13 cellular contexts compared by ENCODE assay signal in genomic region chr11:637593-638507, GRCh38. TPM values are rescaled to one million over a fixed set of nuclear protein-coding genes. Genes with fewer than 3 reads are reported as not detected.
DNase-seq lines count a peak whose midpoint lies in the region; ATAC-seq and TF ChIP-seq lines count a peak whose summit lies in the region.
"Had no signal": no experiment of that assay in that cellular context is flagged by ENCODE, and none has a peak within 500 bp of the region (broad histone marks: within the 10 kb centered on the region; RNA-seq: fewer than 3 reads in every experiment).

No MANE protein-coding gene starts in this region.

- no peaks in the 10 kb centered on the region for H3K79me2 ChIP-seq in smooth muscle cell (ENCODE audit: low read depth)

- H3K9me3 Mint-ChIP-seq in activated CD4-positive, alpha-beta T cell treated with anti-CD3 and anti-CD28 coated beads, Interleukin-2, amount 10 ng/mL, durations not matched to agents 24 days and 14 days: no peaks in the 10 kb centered on the region
- H3K9me3 Mint-ChIP-seq in activated T-helper 17 cell treated with anti-CD3 and anti-CD28 coated beads, Interleukin-2, amount 50 U/mL, for 72 hours: no peaks in the 10 kb centered on the region

- H3F3A ChIP-seq in smooth muscle cell (ENCODE audit: low read depth): peaks cover 7% of the 10 kb centered on the region

- peaks cover 91% of the 10 kb centered on the region for H4K20me1 ChIP-seq in smooth muscle cell (ENCODE audit: low read depth)

- peak overlapping the region; percentile 77 for H3K4me2 ChIP-seq in smooth muscle cell

- no peak for DNase-seq in activated CD4-positive, alpha-beta T cell treated with anti-CD3 and anti-CD28 coated beads, Interleukin-2, amount 10 ng/mL, durations not matched to agents 24 days and 14 days
- DNase-seq in activated CD4-positive, alpha-beta T cell treated with anti-CD3 and anti-CD28 coated beads, Interleukin-2, amount 50 U/mL, for 48 hours: no peak
- DNase-seq in smooth muscle cell (lab: John Stamatoyannopoulos, UW; ENCODE audit: unreplicated experiment) (no peak), activated gamma-delta T cell (lab: John Stamatoyannopoulos, UW) (no peak)
- DNase-seq: ACHN; effector CD8-positive, alpha-beta T cell; NCI-H2081 treated with DMSO at 0.1 percent for 48 hours had no signal

- ATAC-seq in activated T-helper 17 cell treated with anti-CD3 and anti-CD28 coated beads, Interleukin-2, amount 50 U/mL, for 72 hours (replicated peaks): no peak
- ATAC-seq in GM19351 (IDR thresholded peaks at IDR 0.05; ENCODE audit: unreplicated experiment): no peak
- ATAC-seq in HG03175 (IDR thresholded peaks at IDR 0.05; ENCODE audit: unreplicated experiment): no peak

- H3K36me3 Mint-ChIP-seq in activated CD4-positive, alpha-beta T cell treated with anti-CD3 and anti-CD28 coated beads, Interleukin-2, amount 10 ng/mL, durations not matched to agents 24 days and 14 days (ENCODE audit: low read depth): peaks cover 7% of the 10 kb centered on the region
- peaks cover 10% of the 10 kb centered on the region for H3K36me3 Mint-ChIP-seq in activated T-helper 17 cell treated with anti-CD3 and anti-CD28 coated beads, Interleukin-2, amount 50 U/mL, for 72 hours (ENCODE audit: low read depth)

- H3K9ac ChIP-seq in iPS-18a (ENCODE audit: low read length) (peak overlapping the region; percentile 61), smooth muscle cell (ENCODE audit: low read depth) (peak overlapping the region; percentile 53)

- no peak overlapping the region for H2AFZ ChIP-seq in smooth muscle cell (ENCODE audit: low read depth)

- intact Hi-C loops in activated CD4-positive, alpha-beta T cell treated with anti-CD3 and anti-CD28 coated beads, Interleukin-2, amount 10 ng/mL, durations not matched to agents 24 days and 14 days (cut with micrococcal nuclease): no loop called here

- H3K4me3 ChIP-seq in iPS-18a (ENCODE audit: low read length) (peak overlapping the region; percentile 54), smooth muscle cell (peak overlapping the region; percentile 19)

- H3K4me3 Mint-ChIP-seq in activated CD4-positive, alpha-beta T cell treated with anti-CD3 and anti-CD28 coated beads, Interleukin-2, amount 10 ng/mL, durations not matched to agents 24 days and 14 days: peak overlapping the region; percentile 49
- peak overlapping the region; percentile 41 for H3K4me3 Mint-ChIP-seq in activated T-helper 17 cell treated with anti-CD3 and anti-CD28 coated beads, Interleukin-2, amount 50 U/mL, for 72 hours

- WGBS in smooth muscle cell (ENCODE audit: low lambda C conversion rate): 15% methylated on average over 52 of the region's 53 CpGs

- no peak for TF ChIP-seq CTCF in smooth muscle cell (IDR thresholded peaks at IDR 0.05; ENCODE audit: borderline replicate concordance, insufficient read depth, poor library complexity, severe bottlenecking)

- H3K4me1 ChIP-seq in iPS-18a (ENCODE audit: control insufficient read depth, low read depth, low read length) (peaks cover 8% of the 10 kb centered on the region), smooth muscle cell (ENCODE audit: low read depth) (peaks cover 23% of the 10 kb centered on the region)

- H3K4me1 Mint-ChIP-seq in activated CD4-positive, alpha-beta T cell treated with anti-CD3 and anti-CD28 coated beads, Interleukin-2, amount 10 ng/mL, durations not matched to agents 24 days and 14 days: peaks cover 10% of the 10 kb centered on the region
- no peaks in the 10 kb centered on the region for H3K4me1 Mint-ChIP-seq in activated T-helper 17 cell treated with anti-CD3 and anti-CD28 coated beads, Interleukin-2, amount 50 U/mL, for 72 hours

- peaks cover 66% of the 10 kb centered on the region for H3K27me3 ChIP-seq in iPS-18a (ENCODE audit: control insufficient read depth, insufficient read depth, low read length)
- peaks cover 21% of the 10 kb centered on the region for H3K27me3 ChIP-seq in smooth muscle cell (ENCODE audit: low read depth)

- peak overlapping the region; percentile 51 for H3K27ac Mint-ChIP-seq in activated CD4-positive, alpha-beta T cell treated with anti-CD3 and anti-CD28 coated beads, Interleukin-2, amount 10 ng/mL, durations not matched to agents 24 days and 14 days
- no peak overlapping the region for H3K27ac Mint-ChIP-seq in activated T-helper 17 cell treated with anti-CD3 and anti-CD28 coated beads, Interleukin-2, amount 50 U/mL, for 72 hours

- H3K36me3 ChIP-seq in iPS-18a (ENCODE audit: control insufficient read depth, low read depth, low read length): no peaks in the 10 kb centered on the region
- no peaks in the 10 kb centered on the region for H3K36me3 ChIP-seq in smooth muscle cell (ENCODE audit: low read depth)

- peaks cover 27% of the 10 kb centered on the region for H3K27me3 Mint-ChIP-seq in activated CD4-positive, alpha-beta T cell treated with anti-CD3 and anti-CD28 coated beads, Interleukin-2, amount 10 ng/mL, durations not matched to agents 24 days and 14 days
- peaks cover 8% of the 10 kb centered on the region for H3K27me3 Mint-ChIP-seq in activated T-helper 17 cell treated with anti-CD3 and anti-CD28 coated beads, Interleukin-2, amount 50 U/mL, for 72 hours

- no peaks in the 10 kb centered on the region for H3K9me3 ChIP-seq in iPS-18a (ENCODE audit: control insufficient read depth, low read depth, low read length)
- no peaks in the 10 kb centered on the region for H3K9me3 ChIP-seq in smooth muscle cell (replicated peaks; ENCODE audit: low read depth)
- H3K9me3 ChIP-seq: left lung had no signal

- H3K27ac ChIP-seq in iPS-18a (ENCODE audit: low read length): no peak overlapping the region
- peak overlapping the region; percentile 85 for H3K27ac ChIP-seq in smooth muscle cell (ENCODE audit: low read depth)
- H3K27ac ChIP-seq: left lung had no signal

RNA-seq across cellular contexts. Expression of gene DRD4, which starts 0.8 kb away (rescaled TPM):
- total RNA-seq in activated CD4-positive, alpha-beta T cell treated with anti-CD3 and anti-CD28 coated beads, Interleukin-2, amount 10 ng/mL, durations not matched to agents 24 days and 14 days: 0.14 and 0.28 TPM in 2 replicates
- total RNA-seq in activated T-helper 17 cell treated with anti-CD3 and anti-CD28 coated beads, Interleukin-2, amount 50 U/mL, for 72 hours: 1 to 10 TPM in 1 of 2 donors, under 1 TPM in 1; 0.48 to 3.8 TPM
- total RNA-seq in smooth muscle cell: not detected in 2 replicates
- 2.7 and 3.1 TPM in 2 replicates for polyA plus RNA-seq in smooth muscle cell
- total RNA-seq: temporal lobe had no signal

RNA-seq across cellular contexts. Expression of gene SCT, which starts 10.9 kb away (rescaled TPM):
- not detected in 2 replicates for total RNA-seq in activated CD4-positive, alpha-beta T cell treated with anti-CD3 and anti-CD28 coated beads, Interleukin-2, amount 10 ng/mL, durations not matched to agents 24 days and 14 days
- total RNA-seq in activated T-helper 17 cell treated with anti-CD3 and anti-CD28 coated beads, Interleukin-2, amount 50 U/mL, for 72 hours: not detected
- not detected in 2 replicates for total RNA-seq in smooth muscle cell
- 1.4 and 2.2 TPM in 2 replicates for polyA plus RNA-seq in smooth muscle cell
- total RNA-seq: left lung, temporal lobe had no signal

RNA-seq across cellular contexts. Expression of gene CDHR5, which starts 13.1 kb away (rescaled TPM):
- not detected in 2 replicates for total RNA-seq in activated CD4-positive, alpha-beta T cell treated with anti-CD3 and anti-CD28 coated beads, Interleukin-2, amount 10 ng/mL, durations not matched to agents 24 days and 14 days
- not detected for total RNA-seq in activated T-helper 17 cell treated with anti-CD3 and anti-CD28 coated beads, Interleukin-2, amount 50 U/mL, for 72 hours
- not detected in 2 replicates for total RNA-seq in smooth muscle cell
- polyA plus RNA-seq in smooth muscle cell: 0.37 TPM in 1 of 2 replicates, not detected in the other
- total RNA-seq: left lung, temporal lobe had no signal

RNA-seq across cellular contexts. Expression of gene IRF7, which starts 22.1 kb away (rescaled TPM):
- total RNA-seq in activated CD4-positive, alpha-beta T cell treated with anti-CD3 and anti-CD28 coated beads, Interleukin-2, amount 10 ng/mL, durations not matched to agents 24 days and 14 days: 42.8 and 45.3 TPM in 2 replicates
- total RNA-seq in activated T-helper 17 cell treated with anti-CD3 and anti-CD28 coated beads, Interleukin-2, amount 50 U/mL, for 72 hours: 10 to 100 TPM; 14.7 to 25.8 TPM
- 7.1 and 11.1 TPM in 2 replicates for total RNA-seq in smooth muscle cell
- 12.7 and 14.3 TPM in 2 replicates for polyA plus RNA-seq in smooth muscle cell

RNA-seq across cellular contexts. Expression of gene DEAF1, which starts 57.2 kb away (rescaled TPM):
- 66.3 and 73.9 TPM in 2 replicates for total RNA-seq in activated CD4-positive, alpha-beta T cell treated with anti-CD3 and anti-CD28 coated beads, Interleukin-2, amount 10 ng/mL, durations not matched to agents 24 days and 14 days
- 10 to 100 TPM; 43.2 to 56.0 TPM for total RNA-seq in activated T-helper 17 cell treated with anti-CD3 and anti-CD28 coated beads, Interleukin-2, amount 50 U/mL, for 72 hours
- total RNA-seq in smooth muscle cell: 18.7 and 19.0 TPM in 2 replicates
- polyA plus RNA-seq in smooth muscle cell: 39.2 and 61.5 TPM in 2 replicates
